ENCODE assay signal across 2 cellular contexts in the genomic region with DNA sequence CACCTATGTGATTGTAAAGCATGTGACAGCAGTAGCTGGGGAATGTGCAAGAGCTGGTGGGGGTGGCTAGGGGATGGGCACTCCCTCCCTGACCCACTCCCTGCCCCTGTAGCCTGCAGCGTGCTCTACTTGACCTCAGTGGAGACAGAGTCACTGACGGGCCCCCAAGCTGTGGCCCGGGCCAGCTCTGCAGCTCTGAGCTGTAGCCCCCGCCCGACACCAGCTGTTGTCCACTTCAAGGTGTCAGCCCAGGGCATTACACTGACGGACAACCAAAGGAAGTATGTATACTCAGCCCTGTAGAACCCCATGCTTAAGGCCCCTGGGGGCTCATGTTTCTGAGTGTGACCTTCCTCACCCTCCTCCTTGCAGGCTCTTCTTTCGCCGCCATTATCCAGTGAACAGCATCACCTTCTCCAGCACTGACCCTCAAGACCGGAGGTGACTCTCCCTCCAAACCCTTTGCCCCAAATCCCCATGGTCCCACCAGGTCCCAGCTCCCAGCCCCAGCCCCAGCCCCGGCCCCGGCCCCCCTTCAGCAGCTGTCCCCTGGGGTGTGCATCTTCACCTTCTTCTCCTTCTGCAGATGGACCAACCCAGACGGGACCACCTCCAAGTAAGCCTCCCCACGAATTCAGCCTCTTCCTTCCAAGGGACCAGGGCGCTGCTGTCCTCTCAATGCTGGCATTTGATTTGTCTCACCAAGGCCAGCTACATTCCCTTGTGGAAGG.
TF ChIP-seq lines count a peak whose summit lies in the region.

No MANE protein-coding gene starts in this region.

TF ChIP-seq in SK-N-SH, 30 proteins besides CTCF, POLR2A, EP300 and RAD21 (continued from another document):
- TF ChIP-seq MEF2A (IDR thresholded peaks at IDR 0.05; ENCODE audit: borderline replicate concordance, low read depth): no peak
- no peak for TF ChIP-seq POLR2AphosphoS5 (IDR thresholded peaks at IDR 0.05; ENCODE audit: low read depth, low read length)
- TF ChIP-seq, protein P1, sequence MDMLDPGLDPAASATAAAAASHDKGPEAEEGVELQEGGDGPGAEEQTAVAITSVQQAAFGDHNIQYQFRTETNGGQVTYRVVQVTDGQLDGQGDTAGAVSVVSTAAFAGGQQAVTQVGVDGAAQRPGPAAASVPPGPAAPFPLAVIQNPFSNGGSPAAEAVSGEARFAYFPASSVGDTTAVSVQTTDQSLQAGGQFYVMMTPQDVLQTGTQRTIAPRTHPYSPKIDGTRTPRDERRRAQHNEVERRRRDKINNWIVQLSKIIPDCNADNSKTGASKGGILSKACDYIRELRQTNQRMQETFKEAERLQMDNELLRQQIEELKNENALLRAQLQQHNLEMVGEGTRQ (IDR thresholded peaks at IDR 0.05; ENCODE audit: borderline replicate concordance, low read depth, low read length): no peak
- no peak for TF ChIP-seq FOXJ3 (CRISPR knock-in tag; IDR thresholded peaks at IDR 0.05)
- TF ChIP-seq, protein P2, sequence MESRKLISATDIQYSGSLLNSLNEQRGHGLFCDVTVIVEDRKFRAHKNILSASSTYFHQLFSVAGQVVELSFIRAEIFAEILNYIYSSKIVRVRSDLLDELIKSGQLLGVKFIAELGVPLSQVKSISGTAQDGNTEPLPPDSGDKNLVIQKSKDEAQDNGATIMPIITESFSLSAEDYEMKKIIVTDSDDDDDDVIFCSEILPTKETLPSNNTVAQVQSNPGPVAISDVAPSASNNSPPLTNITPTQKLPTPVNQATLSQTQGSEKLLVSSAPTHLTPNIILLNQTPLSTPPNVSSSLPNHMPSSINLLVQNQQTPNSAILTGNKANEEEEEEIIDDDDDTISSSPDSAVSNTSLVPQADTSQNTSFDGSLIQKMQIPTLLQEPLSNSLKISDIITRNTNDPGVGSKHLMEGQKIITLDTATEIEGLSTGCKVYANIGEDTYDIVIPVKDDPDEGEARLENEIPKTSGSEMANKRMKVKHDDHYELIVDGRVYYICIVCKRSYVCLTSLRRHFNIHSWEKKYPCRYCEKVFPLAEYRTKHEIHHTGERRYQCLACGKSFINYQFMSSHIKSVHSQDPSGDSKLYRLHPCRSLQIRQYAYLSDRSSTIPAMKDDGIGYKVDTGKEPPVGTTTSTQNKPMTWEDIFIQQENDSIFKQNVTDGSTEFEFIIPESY (IDR thresholded peaks at IDR 0.05; ENCODE audit: borderline replicate concordance, low read depth): no peak
- TF ChIP-seq TCF12 (IDR thresholded peaks at IDR 0.05): no peak
- no peak for TF ChIP-seq RFX5 (IDR thresholded peaks at IDR 0.05; ENCODE audit: low read length)
- TF ChIP-seq, protein P3, sequence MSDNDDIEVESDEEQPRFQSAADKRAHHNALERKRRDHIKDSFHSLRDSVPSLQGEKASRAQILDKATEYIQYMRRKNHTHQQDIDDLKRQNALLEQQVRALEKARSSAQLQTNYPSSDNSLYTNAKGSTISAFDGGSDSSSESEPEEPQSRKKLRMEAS (IDR thresholded peaks at IDR 0.05; ENCODE audit: low read depth): no peak
- TF ChIP-seq, protein P4, sequence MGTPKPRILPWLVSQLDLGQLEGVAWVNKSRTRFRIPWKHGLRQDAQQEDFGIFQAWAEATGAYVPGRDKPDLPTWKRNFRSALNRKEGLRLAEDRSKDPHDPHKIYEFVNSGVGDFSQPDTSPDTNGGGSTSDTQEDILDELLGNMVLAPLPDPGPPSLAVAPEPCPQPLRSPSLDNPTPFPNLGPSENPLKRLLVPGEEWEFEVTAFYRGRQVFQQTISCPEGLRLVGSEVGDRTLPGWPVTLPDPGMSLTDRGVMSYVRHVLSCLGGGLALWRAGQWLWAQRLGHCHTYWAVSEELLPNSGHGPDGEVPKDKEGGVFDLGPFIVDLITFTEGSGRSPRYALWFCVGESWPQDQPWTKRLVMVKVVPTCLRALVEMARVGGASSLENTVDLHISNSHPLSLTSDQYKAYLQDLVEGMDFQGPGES (IDR thresholded peaks at IDR 0.05; ENCODE audit: low read depth, low read length): no peak
- TF ChIP-seq GATA2 (CRISPR knock-in tag; IDR thresholded peaks at IDR 0.05): no peak
- no peak for TF ChIP-seq YY1 (IDR thresholded peaks at IDR 0.05; ENCODE audit: low read depth)
- TF ChIP-seq NFIC (IDR thresholded peaks at IDR 0.05; ENCODE audit: borderline replicate concordance): no peak
- no peak for TF ChIP-seq CHD2 (IDR thresholded peaks at IDR 0.05; ENCODE audit: low read length, partially characterized antibody)
- TF ChIP-seq NRF1 (IDR thresholded peaks at IDR 0.05; ENCODE audit: low read depth, low read length): no peak
- no peak for TF ChIP-seq MXI1 (IDR thresholded peaks at IDR 0.05; ENCODE audit: low read depth, low read length)
- no peak for TF ChIP-seq SMC3 (IDR thresholded peaks at IDR 0.05; ENCODE audit: low read depth, low read length)
- TF ChIP-seq FOSL2 (IDR thresholded peaks at IDR 0.05; ENCODE audit: borderline replicate concordance, low read depth): no peak

TF ChIP-seq in SK-N-SH treated with all-trans-retinoic acid at 6 μM for 48 hours, 23 proteins besides CTCF, POLR2A, EP300 and RAD21:
- TF ChIP-seq, protein P5, sequence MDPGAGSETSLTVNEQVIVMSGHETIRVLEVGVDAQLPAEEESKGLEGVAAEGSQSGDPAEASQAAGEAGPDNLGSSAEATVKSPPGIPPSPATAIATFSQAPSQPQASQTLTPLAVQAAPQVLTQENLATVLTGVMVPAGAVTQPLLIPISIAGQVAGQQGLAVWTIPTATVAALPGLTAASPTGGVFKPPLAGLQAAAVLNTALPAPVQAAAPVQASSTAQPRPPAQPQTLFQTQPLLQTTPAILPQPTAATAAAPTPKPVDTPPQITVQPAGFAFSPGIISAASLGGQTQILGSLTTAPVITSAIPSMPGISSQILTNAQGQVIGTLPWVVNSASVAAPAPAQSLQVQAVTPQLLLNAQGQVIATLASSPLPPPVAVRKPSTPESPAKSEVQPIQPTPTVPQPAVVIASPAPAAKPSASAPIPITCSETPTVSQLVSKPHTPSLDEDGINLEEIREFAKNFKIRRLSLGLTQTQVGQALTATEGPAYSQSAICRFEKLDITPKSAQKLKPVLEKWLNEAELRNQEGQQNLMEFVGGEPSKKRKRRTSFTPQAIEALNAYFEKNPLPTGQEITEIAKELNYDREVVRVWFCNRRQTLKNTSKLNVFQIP (CRISPR knock-in tag; IDR thresholded peaks at IDR 0.05; ENCODE audit: borderline replicate concordance, low read depth): no peak
- TF ChIP-seq BACH2 (CRISPR knock-in tag; IDR thresholded peaks at IDR 0.05; ENCODE audit: borderline replicate concordance) (no peak), TCF4 (CRISPR knock-in tag; IDR thresholded peaks at IDR 0.05; ENCODE audit: borderline replicate concordance) (no peak), RARB (CRISPR knock-in tag; IDR thresholded peaks at IDR 0.05) (no peak), TOX (CRISPR knock-in tag; IDR thresholded peaks at IDR 0.05; ENCODE audit: borderline replicate concordance) (no peak), SNAI2 (CRISPR knock-in tag; IDR thresholded peaks at IDR 0.05) (no peak), ZNF565 (CRISPR knock-in tag; conservative IDR thresholded peaks at IDR 0.05; ENCODE audit: low read depth) (no peak), CSDC2 (CRISPR knock-in tag; IDR thresholded peaks at IDR 0.05) (no peak), ARNTL (CRISPR knock-in tag; IDR thresholded peaks at IDR 0.05; ENCODE audit: borderline replicate concordance, low read depth) (no peak), ESRRG (CRISPR knock-in tag; IDR thresholded peaks at IDR 0.05) (no peak), OSR1 (CRISPR knock-in tag; IDR thresholded peaks at IDR 0.05) (no peak), ZC3H10 (CRISPR knock-in tag; IDR thresholded peaks at IDR 0.05) (no peak), ZNF70 (CRISPR knock-in tag; IDR thresholded peaks at IDR 0.05) (no peak), ZNF8 (CRISPR knock-in tag; IDR thresholded peaks at IDR 0.05) (no peak)
- TF ChIP-seq, protein P6, sequence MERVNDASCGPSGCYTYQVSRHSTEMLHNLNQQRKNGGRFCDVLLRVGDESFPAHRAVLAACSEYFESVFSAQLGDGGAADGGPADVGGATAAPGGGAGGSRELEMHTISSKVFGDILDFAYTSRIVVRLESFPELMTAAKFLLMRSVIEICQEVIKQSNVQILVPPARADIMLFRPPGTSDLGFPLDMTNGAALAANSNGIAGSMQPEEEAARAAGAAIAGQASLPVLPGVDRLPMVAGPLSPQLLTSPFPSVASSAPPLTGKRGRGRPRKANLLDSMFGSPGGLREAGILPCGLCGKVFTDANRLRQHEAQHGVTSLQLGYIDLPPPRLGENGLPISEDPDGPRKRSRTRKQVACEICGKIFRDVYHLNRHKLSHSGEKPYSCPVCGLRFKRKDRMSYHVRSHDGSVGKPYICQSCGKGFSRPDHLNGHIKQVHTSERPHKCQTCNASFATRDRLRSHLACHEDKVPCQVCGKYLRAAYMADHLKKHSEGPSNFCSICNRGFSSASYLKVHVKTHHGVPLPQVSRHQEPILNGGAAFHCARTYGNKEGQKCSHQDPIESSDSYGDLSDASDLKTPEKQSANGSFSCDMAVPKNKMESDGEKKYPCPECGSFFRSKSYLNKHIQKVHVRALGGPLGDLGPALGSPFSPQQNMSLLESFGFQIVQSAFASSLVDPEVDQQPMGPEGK (CRISPR knock-in tag; IDR thresholded peaks at IDR 0.05; ENCODE audit: borderline replicate concordance): no peak
- TF ChIP-seq, protein P7, sequence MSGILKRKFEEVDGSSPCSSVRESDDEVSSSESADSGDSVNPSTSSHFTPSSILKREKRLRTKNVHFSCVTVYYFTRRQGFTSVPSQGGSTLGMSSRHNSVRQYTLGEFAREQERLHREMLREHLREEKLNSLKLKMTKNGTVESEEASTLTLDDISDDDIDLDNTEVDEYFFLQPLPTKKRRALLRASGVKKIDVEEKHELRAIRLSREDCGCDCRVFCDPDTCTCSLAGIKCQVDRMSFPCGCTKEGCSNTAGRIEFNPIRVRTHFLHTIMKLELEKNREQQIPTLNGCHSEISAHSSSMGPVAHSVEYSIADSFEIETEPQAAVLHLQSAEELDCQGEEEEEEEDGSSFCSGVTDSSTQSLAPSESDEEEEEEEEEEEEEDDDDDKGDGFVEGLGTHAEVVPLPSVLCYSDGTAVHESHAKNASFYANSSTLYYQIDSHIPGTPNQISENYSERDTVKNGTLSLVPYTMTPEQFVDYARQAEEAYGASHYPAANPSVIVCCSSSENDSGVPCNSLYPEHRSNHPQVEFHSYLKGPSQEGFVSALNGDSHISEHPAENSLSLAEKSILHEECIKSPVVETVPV (CRISPR knock-in tag; IDR thresholded peaks at IDR 0.05): no peak
- TF ChIP-seq, protein P8, sequence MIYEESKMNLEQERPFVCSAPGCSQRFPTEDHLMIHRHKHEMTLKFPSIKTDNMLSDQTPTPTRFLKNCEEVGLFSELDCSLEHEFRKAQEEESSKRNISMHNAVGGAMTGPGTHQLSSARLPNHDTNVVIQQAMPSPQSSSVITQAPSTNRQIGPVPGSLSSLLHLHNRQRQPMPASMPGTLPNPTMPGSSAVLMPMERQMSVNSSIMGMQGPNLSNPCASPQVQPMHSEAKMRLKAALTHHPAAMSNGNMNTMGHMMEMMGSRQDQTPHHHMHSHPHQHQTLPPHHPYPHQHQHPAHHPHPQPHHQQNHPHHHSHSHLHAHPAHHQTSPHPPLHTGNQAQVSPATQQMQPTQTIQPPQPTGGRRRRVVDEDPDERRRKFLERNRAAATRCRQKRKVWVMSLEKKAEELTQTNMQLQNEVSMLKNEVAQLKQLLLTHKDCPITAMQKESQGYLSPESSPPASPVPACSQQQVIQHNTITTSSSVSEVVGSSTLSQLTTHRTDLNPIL (CRISPR knock-in tag; IDR thresholded peaks at IDR 0.05; ENCODE audit: low read depth): no peak
